Comparison of ENCODE assay signal across 8 cellular contexts in the genomic region with DNA sequence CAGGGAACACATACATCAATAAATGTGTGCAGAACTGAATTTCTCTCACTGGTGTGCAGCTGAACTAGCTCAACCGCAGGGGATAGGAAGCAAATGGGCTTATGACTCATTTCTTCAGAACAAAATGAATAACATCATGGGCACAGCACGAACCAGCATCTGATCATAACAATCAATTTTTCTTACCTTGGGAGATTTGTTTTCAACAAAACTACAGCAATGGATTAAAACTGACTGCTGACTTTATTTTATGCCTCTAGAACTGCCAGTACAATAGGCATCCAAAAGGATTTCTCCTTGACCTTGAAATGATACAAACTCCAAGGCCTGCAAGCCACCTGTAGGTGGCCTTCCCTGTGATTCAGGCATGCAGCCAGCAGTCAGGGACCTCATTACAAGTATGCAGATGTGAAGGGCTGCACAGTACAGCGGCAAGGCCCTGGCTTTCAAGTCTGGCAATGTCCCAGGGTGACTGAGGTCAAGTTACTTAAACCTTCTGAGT. TPM values are rescaled to one million over a fixed set of nuclear protein-coding genes. Genes with fewer than 3 reads are reported as not detected.
DNase-seq lines count a peak whose midpoint lies in the region; ATAC-seq lines count a peak whose summit lies in the region.

No MANE protein-coding gene starts in this region.

- no peak for DNase-seq in activated T-cell treated with anti-CD3 and anti-CD28 coated beads, Interleukin-2, amount 50 U/mL, for 24 hours
- no peak for DNase-seq in activated T-cell treated with anti-CD3 and anti-CD28 coated beads, Interleukin-2, amount 50 U/mL, for 1 hour
- no peak for DNase-seq in activated T-helper 1 cell treated with anti-CD3 and anti-CD28 coated beads, Interleukin-12 subunit alpha, Interleukin-12 subunit beta, Interleukin-2, Interleukin-4 antibody, amounts not matched to agents 30 ng/mL and 10 ng/mL and 1 ng/mL, durations not matched to agents 14 hours and 24 hours and 36 hours (ENCODE audit: low spot score)
- DNase-seq in middle frontal gyrus (ENCODE audit: extremely low spot score, low spot score) (no peak), NCI-H748 treated with DMSO at 0.1 percent for 48 hours (lab: John Stamatoyannopoulos, UW) (no peak), NCI-H1105 treated with DMSO at 0.1 percent for 48 hours (lab: John Stamatoyannopoulos, UW) (no peak)

- no peaks in the 10 kb centered on the region for H3K9me3 Mint-ChIP-seq in activated T-cell treated with anti-CD3 and anti-CD28 coated beads, Interleukin-2, amount 50 U/mL, for 24 hours
- H3K9me3 Mint-ChIP-seq in activated T-helper 1 cell treated with anti-CD3 and anti-CD28 coated beads, Interleukin-12 subunit alpha, Interleukin-12 subunit beta, Interleukin-2, Interleukin-4 antibody, amounts not matched to agents 30 ng/mL and 10 ng/mL and 1 ng/mL, durations not matched to agents 14 hours and 24 hours and 36 hours, result no peaks in the 10 kb centered on the region
- no peaks in the 10 kb centered on the region for H3K9me3 Mint-ChIP-seq in stimulated activated memory B cell treated with anti-CD40 and anti-IgM and Interleukin-4, amounts not matched to agents 10 μg/mL and 1 μg/mL and 100 μg/mL, for 72 hours

- peaks cover 35% of the 10 kb centered on the region for H3K4me1 Mint-ChIP-seq in activated T-cell treated with anti-CD3 and anti-CD28 coated beads, Interleukin-2, amount 50 U/mL, for 24 hours (ENCODE audit: low read depth)
- peaks cover 14% of the 10 kb centered on the region for H3K4me1 Mint-ChIP-seq in activated T-helper 1 cell treated with anti-CD3 and anti-CD28 coated beads, Interleukin-12 subunit alpha, Interleukin-12 subunit beta, Interleukin-2, Interleukin-4 antibody, amounts not matched to agents 30 ng/mL and 10 ng/mL and 1 ng/mL, durations not matched to agents 14 hours and 24 hours and 36 hours (ENCODE audit: low read depth)
- peaks cover 8% of the 10 kb centered on the region for H3K4me1 Mint-ChIP-seq in stimulated activated memory B cell treated with anti-CD40 and anti-IgM and Interleukin-4, amounts not matched to agents 10 μg/mL and 1 μg/mL and 100 μg/mL, for 72 hours

- H3K27me3 Mint-ChIP-seq in activated T-cell treated with anti-CD3 and anti-CD28 coated beads, Interleukin-2, amount 50 U/mL, for 24 hours, result no peaks in the 10 kb centered on the region
- H3K27me3 Mint-ChIP-seq in activated T-helper 1 cell treated with anti-CD3 and anti-CD28 coated beads, Interleukin-12 subunit alpha, Interleukin-12 subunit beta, Interleukin-2, Interleukin-4 antibody, amounts not matched to agents 30 ng/mL and 10 ng/mL and 1 ng/mL, durations not matched to agents 14 hours and 24 hours and 36 hours (ENCODE audit: insufficient read depth), result no peaks in the 10 kb centered on the region
- no peaks in the 10 kb centered on the region for H3K27me3 Mint-ChIP-seq in stimulated activated memory B cell treated with anti-CD40 and anti-IgM and Interleukin-4, amounts not matched to agents 10 μg/mL and 1 μg/mL and 100 μg/mL, for 72 hours

- H3K4me3 Mint-ChIP-seq in activated T-cell treated with anti-CD3 and anti-CD28 coated beads, Interleukin-2, amount 50 U/mL, for 24 hours, result no peak overlapping the region
- no peak overlapping the region for H3K4me3 Mint-ChIP-seq in activated T-helper 1 cell treated with anti-CD3 and anti-CD28 coated beads, Interleukin-12 subunit alpha, Interleukin-12 subunit beta, Interleukin-2, Interleukin-4 antibody, amounts not matched to agents 30 ng/mL and 10 ng/mL and 1 ng/mL, durations not matched to agents 14 hours and 24 hours and 36 hours
- no peak overlapping the region for H3K4me3 Mint-ChIP-seq in stimulated activated memory B cell treated with anti-CD40 and anti-IgM and Interleukin-4, amounts not matched to agents 10 μg/mL and 1 μg/mL and 100 μg/mL, for 72 hours

- H3K27ac Mint-ChIP-seq in activated T-cell treated with anti-CD3 and anti-CD28 coated beads, Interleukin-2, amount 50 U/mL, for 24 hours, result peak overlapping the region; percentile 73
- peak overlapping the region; percentile 27 for H3K27ac Mint-ChIP-seq in activated T-helper 1 cell treated with anti-CD3 and anti-CD28 coated beads, Interleukin-12 subunit alpha, Interleukin-12 subunit beta, Interleukin-2, Interleukin-4 antibody, amounts not matched to agents 30 ng/mL and 10 ng/mL and 1 ng/mL, durations not matched to agents 14 hours and 24 hours and 36 hours
- peak overlapping the region; percentile 50 for H3K27ac Mint-ChIP-seq in stimulated activated memory B cell treated with anti-CD40 and anti-IgM and Interleukin-4, amounts not matched to agents 10 μg/mL and 1 μg/mL and 100 μg/mL, for 72 hours

- intact Hi-C loops in activated T-helper 1 cell treated with anti-CD3 and anti-CD28 coated beads, Interleukin-12 subunit alpha, Interleukin-12 subunit beta, Interleukin-2, Interleukin-4 antibody, amounts not matched to agents 30 ng/mL and 10 ng/mL and 1 ng/mL, durations not matched to agents 14 hours and 24 hours and 36 hours (cut with micrococcal nuclease), result loop anchor here (1.0 kb wide), 1 partner anchor 26 kb away; the partner anchor contains the start of gene TAMM41

- peak; percentile 61 for ATAC-seq in HG02798 (IDR thresholded peaks at IDR 0.05; ENCODE audit: poor library complexity, unreplicated experiment)
- ATAC-seq in stimulated activated memory B cell treated with anti-CD40 and anti-IgM and Interleukin-4, amounts not matched to agents 10 μg/mL and 1 μg/mL and 100 μg/mL, for 72 hours, result peak; percentile 81

- peaks cover 100% of the 10 kb centered on the region for H3K36me3 Mint-ChIP-seq in activated T-cell treated with anti-CD3 and anti-CD28 coated beads, Interleukin-2, amount 50 U/mL, for 24 hours (ENCODE audit: low read depth)
- H3K36me3 Mint-ChIP-seq in activated T-helper 1 cell treated with anti-CD3 and anti-CD28 coated beads, Interleukin-12 subunit alpha, Interleukin-12 subunit beta, Interleukin-2, Interleukin-4 antibody, amounts not matched to agents 30 ng/mL and 10 ng/mL and 1 ng/mL, durations not matched to agents 14 hours and 24 hours and 36 hours (ENCODE audit: low read depth), result peaks cover 29% of the 10 kb centered on the region
- peaks cover 60% of the 10 kb centered on the region for H3K36me3 Mint-ChIP-seq in stimulated activated memory B cell treated with anti-CD40 and anti-IgM and Interleukin-4, amounts not matched to agents 10 μg/mL and 1 μg/mL and 100 μg/mL, for 72 hours

RNA-seq across cellular contexts. Expression of gene TAMM41, which starts 26.1 kb away (rescaled TPM):
- total RNA-seq in activated T-helper 1 cell treated with anti-CD3 and anti-CD28 coated beads, Interleukin-12 subunit alpha, Interleukin-12 subunit beta, Interleukin-2, Interleukin-4 antibody, amounts not matched to agents 30 ng/mL and 10 ng/mL and 1 ng/mL, durations not matched to agents 14 hours and 24 hours and 36 hours, result 35.2 and 38.0 TPM in 2 replicates
